Comparison of ENCODE assay signal across 1 cellular context in genomic region chr3:44511238-44511567, GRCh38.
TF ChIP-seq lines count a peak whose summit lies in the region.

No MANE protein-coding gene starts in this region.

TF ChIP-seq in GM12878, 131 proteins besides CTCF, POLR2A, EP300 and RAD21 (continued from another document):
- TF ChIP-seq SKIL (IDR thresholded peaks at IDR 0.05; ENCODE audit: low read depth, poor library complexity, severe bottlenecking), result peak; percentile 7
- no peak for TF ChIP-seq HDAC2 (IDR thresholded peaks at IDR 0.05)
- no peak for TF ChIP-seq SP1 (IDR thresholded peaks at IDR 0.05; ENCODE audit: low read depth, low read length)
- TF ChIP-seq ATF3 (IDR thresholded peaks at IDR 0.05; ENCODE audit: borderline replicate concordance, extremely low read depth, low read depth, low read length), result no peak
